Comparison of ENCODE assay signal across 26 cellular contexts in genomic region chr22:29584975-29585374, GRCh38.
"Had no signal": no experiment of that assay in that cellular context is flagged by ENCODE, and none has a peak within 500 bp of the region (broad histone marks: within the 10 kb centered on the region; RNA-seq: fewer than 3 reads in every experiment).

No MANE protein-coding gene starts in this region.

- ATAC-seq: heart left ventricle; left ventricle myocardium superior; lower lobe of right lung; naive thymus-derived CD8-positive, alpha-beta T cell; pancreas; right cardiac atrium; stimulated activated memory B cell treated with anti-CD40 and anti-IgM and Interleukin-4, amounts not matched to agents 10 μg/mL and 1 μg/mL and 100 μg/mL, for 72 hours; stimulated activated naive CD8-positive, alpha-beta T cell treated with anti-CD3 and anti-CD28 coated beads, Interleukin-15, amount 100 ng/mL, for 72 hours; upper lobe of right lung had no signal

- H3K9ac ChIP-seq: neural progenitor cell had no signal

- H3K9me3 ChIP-seq: heart left ventricle, lower lobe of right lung, pancreas, prostate gland, sigmoid colon, spleen, testis, thyroid gland, transverse colon, upper lobe of right lung had no signal

- H3K36me3 ChIP-seq: heart left ventricle, lower lobe of right lung, neural progenitor cell, pancreas, prostate gland, sigmoid colon, spleen, thyroid gland, transverse colon, upper lobe of right lung had no signal

- H3K27ac ChIP-seq: heart left ventricle, lower lobe of right lung, neural progenitor cell, pancreas, prostate gland, sigmoid colon, spleen, testis, thyroid gland, transverse colon, upper lobe of right lung had no signal

- H2AFZ ChIP-seq: neural progenitor cell had no signal

- H3K4me2 ChIP-seq: neural progenitor cell had no signal

- H3K4me1 ChIP-seq: pancreas, prostate gland, testis had no signal

- DNase-seq: glutamatergic neuron; heart left ventricle; hypothalamus; islet precursor cell; left ventricle myocardium superior; lower lobe of right lung; mammary epithelial cell; mesenchymal stem cell; naive thymus-derived CD8-positive, alpha-beta T cell; pancreas; posterior cingulate gyrus; retina; right cardiac atrium; sigmoid colon; small intestine; spleen; stimulated activated CD4-positive, alpha-beta T cell treated with anti-CD3 and anti-CD28 coated beads, Interleukin-4, amount 100 ng/mL, for 24 hours; stimulated activated naive CD4-positive, alpha-beta T cell treated with Interleukin-2 at 50 U/mL for 16 hours; stimulated activated naive CD8-positive, alpha-beta T cell treated with anti-CD3 and anti-CD28 coated beads, Interleukin-15, amount 100 ng/mL, for 72 hours; testis; thyroid gland; transverse colon; upper lobe of right lung had no signal

- H3K27me3 ChIP-seq: heart left ventricle, neural progenitor cell, pancreas, sigmoid colon, spleen, testis, thyroid gland, transverse colon, upper lobe of right lung had no signal

- H3K4me3 ChIP-seq: heart left ventricle, lower lobe of right lung, neural progenitor cell, pancreas, prostate gland, sigmoid colon, spleen, testis, thyroid gland, transverse colon, upper lobe of right lung had no signal
